24 cellular contexts compared by ENCODE assay signal in genomic region chrX:39626749-39627148, GRCh38.
DNase-seq lines count a peak whose midpoint lies in the region; ATAC-seq, FAIRE-seq and TF ChIP-seq lines count a peak whose summit lies in the region.
"Had no signal": no experiment of that assay in that cellular context is flagged by ENCODE, and none has a peak within 500 bp of the region (broad histone marks: within the 10 kb centered on the region; RNA-seq: fewer than 3 reads in every experiment).

No MANE protein-coding gene starts in this region.

- no peaks in the 10 kb centered on the region for H3K4me1 ChIP-seq in endothelial cell of umbilical vein (ENCODE audit: control insufficient read depth, extremely low read depth, insufficient read depth, low read length)
- H3K4me1 ChIP-seq: BLaER1 had no signal

- no peaks in the 10 kb centered on the region for H3K9me1 ChIP-seq in endothelial cell of umbilical vein (replicated peaks; ENCODE audit: control insufficient read depth, extremely low read depth, insufficient read depth, low read length)

- CTCF ChIA-PET in activated naive CD4-positive, alpha-beta T cell treated with anti-CD3 and anti-CD28 coated beads, Interleukin-2, amount 10 ng/mL, durations not matched to agents 7 days and 5 days (lab: Charles Lee), result no interaction called here
- CTCF ChIA-PET in endothelial cell of umbilical vein (lab: Charles Lee), result no interaction called here

- H3K9me3 ChIP-seq in endothelial cell of umbilical vein (replicated peaks; ENCODE audit: control insufficient read depth, insufficient read depth, low read length), result no peaks in the 10 kb centered on the region

- intact Hi-C loops in endothelial cell of umbilical vein (cut with micrococcal nuclease), result no loop called here

- no peaks in the 10 kb centered on the region for H3K36me3 ChIP-seq in endothelial cell of umbilical vein (ENCODE audit: control insufficient read depth in 2 of 2, extremely low read depth in 1 of 2, insufficient read depth in 2 of 2, low read length in 2 of 2)
- H3K36me3 ChIP-seq: BLaER1 had no signal

- dilution Hi-C loops in endothelial cell of umbilical vein (cut with MboI; ENCODE audit: extremely low pct_ligation_motif_present, low sequenced_read_pairs), result no loop called here

- H3K4me3 ChIP-seq in endothelial cell of umbilical vein (replicated peaks in 1 of 3; ENCODE audit: insufficient read depth in 1 of 3, low read depth in 1 of 3, low read length in 3 of 3), result no peak overlapping the region
- H3K4me3 ChIP-seq: BLaER1, GM12878, K562, PC-9, SK-N-MC had no signal

- H3K4me2 ChIP-seq in endothelial cell of umbilical vein (ENCODE audit: insufficient read depth, low read length), result no peak overlapping the region
- H3K4me2 ChIP-seq: BLaER1, PC-9 had no signal

- H3K36me3 Mint-ChIP-seq in activated naive CD4-positive, alpha-beta T cell treated with anti-CD3 and anti-CD28 coated beads, Interleukin-2, amount 50 U/mL, for 72 hours, result peaks cover 0 to 6% of the 10 kb centered on the region in 2 donors
- H3K36me3 Mint-ChIP-seq in activated naive CD4-positive, alpha-beta T cell treated with anti-CD3 and anti-CD28 coated beads, Interleukin-2, amount 10 ng/mL, durations not matched to agents 7 days and 5 days, result no peaks in the 10 kb centered on the region
- H3K36me3 Mint-ChIP-seq: CD8-positive, alpha-beta T cell had no signal

- no peaks in the 10 kb centered on the region for H3K9me3 Mint-ChIP-seq in activated naive CD4-positive, alpha-beta T cell treated with anti-CD3 and anti-CD28 coated beads, Interleukin-2, amount 50 U/mL, for 72 hours
- H3K9me3 Mint-ChIP-seq in activated naive CD4-positive, alpha-beta T cell treated with anti-CD3 and anti-CD28 coated beads, Interleukin-2, amount 10 ng/mL, durations not matched to agents 7 days and 5 days, result peaks cover under 1% of the 10 kb centered on the region
- H3K9me3 Mint-ChIP-seq: CD8-positive, alpha-beta T cell had no signal

- peak; percentile 54 for DNase-seq in NCI-H2107 treated with DMSO at 0.1 percent for 48 hours (lab: John Stamatoyannopoulos, UW; ENCODE audit: unreplicated experiment)
- no peak for DNase-seq in NCI-H2107 (lab: John Stamatoyannopoulos, UW)
- no peak for DNase-seq in activated naive CD4-positive, alpha-beta T cell treated with anti-CD3 and anti-CD28 coated beads, Interleukin-2, amount 50 U/mL, for 72 hours (ENCODE audit: low spot score in 2 of 2)
- no peak for DNase-seq in activated naive CD4-positive, alpha-beta T cell treated with anti-CD3 and anti-CD28 coated beads, Interleukin-2, amount 10 ng/mL, durations not matched to agents 7 days and 5 days
- DNase-seq in endothelial cell of umbilical vein (ENCODE audit: low read depth, low spot score), result no peak
- no peak for DNase-seq in SHP77 treated with DMSO at 0.1 percent for 48 hours (lab: John Stamatoyannopoulos, UW)
- no peak for DNase-seq in NCI-H2171 (lab: John Stamatoyannopoulos, UW)
- no peak for DNase-seq in stimulated activated naive CD4-positive, alpha-beta T cell treated with Interleukin-2 at 50 U/mL for 16 hours (lab: John Stamatoyannopoulos, UW)
- DNase-seq: ACHN; CD8-positive, alpha-beta T cell; DND-41; H7; NCI-H1092 treated with DMSO at 0.1 percent for 48 hours; NCI-H2081; NCI-H446 treated with DMSO at 0.1 percent for 48 hours; NCI-H748 treated with DMSO at 0.1 percent for 48 hours; PC-9; RPMI8226; SHP77 had no signal

- no peaks in the 10 kb centered on the region for H3K27me3 ChIP-seq in endothelial cell of umbilical vein (ENCODE audit: control insufficient read depth in 2 of 2, insufficient read depth in 2 of 2, low read length in 2 of 2)
- H3K27me3 ChIP-seq: BLaER1 had no signal

- no peak overlapping the region for H3K27ac ChIP-seq in endothelial cell of umbilical vein (ENCODE audit: insufficient read depth, low read depth, low read length)
- H3K27ac ChIP-seq: 22Rv1, BLaER1, PC-9, SK-N-MC had no signal

- no peaks in the 10 kb centered on the region for H3K79me2 ChIP-seq in endothelial cell of umbilical vein (ENCODE audit: control insufficient read depth, insufficient read depth, low read length)

- ATAC-seq in activated naive CD4-positive, alpha-beta T cell treated with anti-CD3 and anti-CD28 coated beads, Interleukin-2, amount 50 U/mL, for 72 hours, result peak; percentile 26 to 47
- ATAC-seq: CD8-positive, alpha-beta T cell; GM12878 had no signal

- no peaks in the 10 kb centered on the region for H3K4me1 Mint-ChIP-seq in activated naive CD4-positive, alpha-beta T cell treated with anti-CD3 and anti-CD28 coated beads, Interleukin-2, amount 10 ng/mL, durations not matched to agents 7 days and 5 days

- TF ChIP-seq CTCF in endothelial cell of umbilical vein (IDR thresholded peaks at IDR 0.05; ENCODE audit: extremely low read depth in 1 of 2, insufficient read depth in 1 of 2, low read depth in 1 of 2, low read length in 2 of 2), result no peak

- POLR2A ChIA-PET in endothelial cell of umbilical vein (lab: Charles Lee), result no interaction called here

- peak overlapping the region in 1 of 2 donors; percentile 35 for H3K27ac Mint-ChIP-seq in activated naive CD4-positive, alpha-beta T cell treated with anti-CD3 and anti-CD28 coated beads, Interleukin-2, amount 50 U/mL, for 72 hours
- no peak overlapping the region for H3K27ac Mint-ChIP-seq in activated naive CD4-positive, alpha-beta T cell treated with anti-CD3 and anti-CD28 coated beads, Interleukin-2, amount 10 ng/mL, durations not matched to agents 7 days and 5 days
- H3K27ac Mint-ChIP-seq: CD8-positive, alpha-beta T cell had no signal

- H3K27me3 Mint-ChIP-seq in activated naive CD4-positive, alpha-beta T cell treated with anti-CD3 and anti-CD28 coated beads, Interleukin-2, amount 10 ng/mL, durations not matched to agents 7 days and 5 days, result no peaks in the 10 kb centered on the region

- H4K20me1 ChIP-seq in endothelial cell of umbilical vein (replicated peaks; ENCODE audit: control insufficient read depth, extremely low read depth, insufficient read depth, low read length), result no peaks in the 10 kb centered on the region
- H4K20me1 ChIP-seq: BLaER1 had no signal

- H2AFZ ChIP-seq in endothelial cell of umbilical vein (ENCODE audit: low read depth, low read length), result no peak overlapping the region
- H2AFZ ChIP-seq: PC-9 had no signal

- TF ChIP-seq POLR2A in endothelial cell of umbilical vein (IDR thresholded peaks at IDR 0.05; ENCODE audit: low read depth, low read length), result no peak

- peak; percentile 80 for FAIRE-seq in endothelial cell of umbilical vein (lab: Jason Lieb, UNC)
- FAIRE-seq: GM12878 had no signal

- H3K9ac ChIP-seq in endothelial cell of umbilical vein (replicated peaks; ENCODE audit: extremely low read depth, insufficient read depth, low read length), result no peak overlapping the region
- H3K9ac ChIP-seq: BLaER1 had no signal

- BruUV-seq in endothelial cell of umbilical vein (replicated peaks; lab: Mats Ljungman, UMichigan), result no TSS peak

- H3K4me3 Mint-ChIP-seq in activated naive CD4-positive, alpha-beta T cell treated with anti-CD3 and anti-CD28 coated beads, Interleukin-2, amount 10 ng/mL, durations not matched to agents 7 days and 5 days, result no peak overlapping the region
- H3K4me3 Mint-ChIP-seq: CD8-positive, alpha-beta T cell had no signal

TF ChIP-seq in endothelial cell of umbilical vein, 7 proteins besides CTCF, POLR2A, EP300 and RAD21:
- TF ChIP-seq POLR2AphosphoS5 (IDR thresholded peaks at IDR 0.05; ENCODE audit: insufficient read depth, low read depth, low read length), result no peak
- TF ChIP-seq MYC (IDR thresholded peaks at IDR 0.05; ENCODE audit: low read depth, low read length), result no peak
- TF ChIP-seq EZH2 (IDR thresholded peaks at IDR 0.05; ENCODE audit: borderline replicate concordance, low read depth, low read length, severe bottlenecking), result no peak
- TF ChIP-seq JUN (IDR thresholded peaks at IDR 0.05; ENCODE audit: borderline replicate concordance, insufficient read depth, insufficient read length, low read depth), result no peak
- no peak for TF ChIP-seq GATA2 (IDR thresholded peaks at IDR 0.05; ENCODE audit: insufficient read depth, insufficient read length, low read depth, low read length)
- TF ChIP-seq FOS (IDR thresholded peaks at IDR 0.05; ENCODE audit: borderline replicate concordance, insufficient read depth, low read length), result no peak
